ENCODE assay signal across 31 cellular contexts in the genomic region with DNA sequence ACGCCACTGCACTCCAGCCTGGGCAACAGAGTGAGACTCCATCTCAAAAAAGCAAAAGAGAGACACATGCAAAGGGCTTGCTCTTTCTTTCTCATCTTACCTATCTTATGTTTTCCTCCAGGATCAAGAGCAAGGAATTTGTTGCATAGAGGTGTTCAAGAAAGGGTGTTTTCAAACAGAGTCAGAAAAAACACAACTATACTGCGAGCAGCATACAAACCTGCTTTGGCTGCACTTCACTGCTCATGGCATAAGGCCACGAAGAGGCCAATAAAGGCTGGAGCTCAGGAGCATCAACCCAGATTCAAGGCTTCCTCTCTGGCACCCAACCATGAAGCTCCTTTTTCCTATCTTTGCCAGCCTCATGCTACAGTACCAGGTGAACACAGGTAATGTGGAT. TPM values are rescaled to one million over a fixed set of nuclear protein-coding genes. Genes with fewer than 3 reads are reported as not detected.
A peak's percentile ranks its signal among the peaks of the same experiment; 100 is the strongest.
DNase-seq lines count a peak whose midpoint lies in the region; ATAC-seq, FAIRE-seq and TF ChIP-seq lines count a peak whose summit lies in the region.
"Had no signal": no experiment of that assay in that cellular context is flagged by ENCODE, and none has a peak within 500 bp of the region (broad histone marks: within the 10 kb centered on the region; RNA-seq: fewer than 3 reads in every experiment).

A gene with protein sequence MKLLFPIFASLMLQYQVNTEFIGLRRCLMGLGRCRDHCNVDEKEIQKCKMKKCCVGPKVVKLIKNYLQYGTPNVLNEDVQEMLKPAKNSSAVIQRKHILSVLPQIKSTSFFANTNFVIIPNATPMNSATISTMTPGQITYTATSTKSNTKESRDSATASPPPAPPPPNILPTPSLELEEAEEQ (plus strand): TSS at position 301 of the 400 bp plus-strand sequence. CDS start 31 bp downstream, at position 332.

- H3K27ac Mint-ChIP-seq in T-helper 17 cell (peak within 1 kb of the TSS; percentile 53), naive B cell (peak within 1 kb of the TSS; percentile 68 to 89 (median 84))
- H3K27ac Mint-ChIP-seq: activated T-cell treated with anti-CD3 and anti-CD28 coated beads, Interleukin-2, amount 50 U/mL, for 24 hours had no signal

- TF ChIP-seq RAD21 in HepG2 (CRISPR knock-in tag; IDR thresholded peaks at IDR 0.05), result no peak

- peaks cover 0 to 1% of the 10 kb centered on the region in 2 experiments; a peak in 3 of 5 replicates for H3K27me3 ChIP-seq in HepG2 (ENCODE audit: control insufficient read depth in 1 of 2, insufficient read depth in 2 of 2, low read length in 2 of 2)
- H3K27me3 ChIP-seq in right lobe of liver, result peaks cover 0 to 6% of the 10 kb centered on the region in 2 donors
- H3K27me3 ChIP-seq: BLaER1, stomach had no signal

- H3K4me1 ChIP-seq in HepG2 (ENCODE audit: insufficient read depth, low read length) (no peaks in the 10 kb centered on the region), right lobe of liver (no peaks in the 10 kb centered on the region)
- H3K4me1 ChIP-seq: esophagus muscularis mucosa, foreskin keratinocyte, heart left ventricle, psoas muscle, SJCRH30, stomach, tibial artery had no signal

- H3K4me1 Mint-ChIP-seq in T-helper 17 cell, result peaks cover 7% of the 10 kb centered on the region
- H3K4me1 Mint-ChIP-seq in naive B cell, result peaks cover 18 to 24% (median 23%) of the 10 kb centered on the region in 3 donors

- 0% methylated on average over 3 of the region's 3 CpGs for WGBS in HepG2 (ENCODE audit: low lambda C conversion rate)
- 39% methylated on average over 2 of the region's 3 CpGs for WGBS in right lobe of liver (ENCODE audit: insufficient coverage, low coverage, low lambda C conversion rate, missing lambda C conversion rate)

- H4K20me1 ChIP-seq in HepG2 (ENCODE audit: insufficient read depth, low read length), result no peaks in the 10 kb centered on the region
- H4K20me1 ChIP-seq: BLaER1 had no signal

- H3K9me3 ChIP-seq in HepG2 (ENCODE audit: low read length) (no peaks in the 10 kb centered on the region), right lobe of liver (no peaks in the 10 kb centered on the region), T-helper 17 cell (ENCODE audit: control insufficient read depth, low read length, poor library complexity, severe bottlenecking) (no peaks in the 10 kb centered on the region)
- H3K9me3 ChIP-seq: BLaER1, esophagus muscularis mucosa, heart left ventricle, psoas muscle, SJCRH30, stomach, tibial artery had no signal

- no peak within 1 kb of the TSS for H2AFZ ChIP-seq in HepG2 (ENCODE audit: low read length)

- H3K27me3 Mint-ChIP-seq in T-helper 17 cell (peaks cover 37% of the 10 kb centered on the region), naive B cell (peaks cover 0 to 12% (median 0%) of the 10 kb centered on the region in 3 donors)

- no peak within 1 kb of the TSS for H3K9ac ChIP-seq in HepG2 (ENCODE audit: insufficient read depth, low read depth, low read length)
- H3K9ac ChIP-seq: BLaER1 had no signal

- CTCF ChIA-PET in HepG2 (lab: Yijun Ruan, JAX; ENCODE audit: low intra/inter-chr PET ratio, low total read pairs), result no interaction called here

- BruUV-seq in HepG2 (replicated peaks; lab: Mats Ljungman, UMichigan), result no TSS peak

- ATAC-seq in HepG2 (no peak), right lobe of liver (no peak), T-helper 17 cell (no peak), naive B cell (ENCODE audit: low read depth in 2 of 2) (no peak), omental fat pad (ENCODE audit: low FRiP score) (no peak)
- ATAC-seq: foreskin keratinocyte, HCT116, heart left ventricle, psoas muscle had no signal

- no peaks in the 10 kb centered on the region for H3K79me2 ChIP-seq in HepG2 (ENCODE audit: insufficient read depth, low read length)

- H3K36me3 Mint-ChIP-seq in T-helper 17 cell (ENCODE audit: low read depth), result no peaks in the 10 kb centered on the region
- no peaks in the 10 kb centered on the region for H3K36me3 Mint-ChIP-seq in naive B cell

- H3K36me3 ChIP-seq in HepG2 (replicated peaks in 1 of 2; ENCODE audit: control insufficient read depth in 1 of 2, insufficient read depth in 2 of 2, low read length in 2 of 2) (no peaks in the 10 kb centered on the region), right lobe of liver (no peaks in the 10 kb centered on the region)
- H3K36me3 ChIP-seq: BLaER1, esophagus muscularis mucosa, heart left ventricle, SJCRH30, stomach, tibial artery had no signal

- H3K9me3 Mint-ChIP-seq in naive B cell, result peaks cover 0 to 5% (median 0%) of the 10 kb centered on the region in 7 donors
- H3K9me3 Mint-ChIP-seq: activated T-cell treated with anti-CD3 and anti-CD28 coated beads, Interleukin-2, amount 50 U/mL, for 24 hours had no signal

- H3K4me3 Mint-ChIP-seq in T-helper 17 cell, result no peak within 1 kb of the TSS
- H3K4me3 Mint-ChIP-seq in naive B cell, result peak within 1 kb of the TSS in 6 of 8 donors; percentile 17 to 79 (median 43)
- H3K4me3 Mint-ChIP-seq: activated T-cell treated with anti-CD3 and anti-CD28 coated beads, Interleukin-2, amount 50 U/mL, for 24 hours had no signal

- DNase-seq in HepG2 (ENCODE audit: low spot score) (no peak), right lobe of liver (no peak), T-helper 17 cell (no peak), naive B cell (no peak), D721Med (ENCODE audit: insufficient read length, low spot score) (no peak), omental fat pad (ENCODE audit: low spot score) (no peak)
- no peak for DNase-seq in stimulated activated CD8-positive, alpha-beta memory T cell treated with anti-CD3 and anti-CD28 coated beads, Interleukin-4, amount 100 ng/mL, for 48 hours
- DNase-seq: ACHN; activated CD4-positive, CD25-positive, alpha-beta regulatory T cell treated with anti-CD3 and anti-CD28 coated beads, Interleukin-2, amount 50 U/mL, for 72 hours; activated T-cell treated with anti-CD3 and anti-CD28 coated beads, Interleukin-2, amount 50 U/mL, for 24 hours; central memory CD4-positive, alpha-beta T cell; foreskin keratinocyte; heart left ventricle; KG1; mammary epithelial cell; NCI-H1436 treated with DMSO at 0.1 percent for 48 hours; NCI-H446; NCI-H82; psoas muscle; SJCRH30; stimulated activated CD4-positive, alpha-beta T cell treated with anti-CD3 and anti-CD28 coated beads, Interleukin-15, amount 100 ng/mL, for 24 hours; stomach; tibial artery had no signal

- H3K27ac ChIP-seq in HepG2 (ENCODE audit: extremely low read length, insufficient read depth, low read length), result no peak within 1 kb of the TSS
- H3K27ac ChIP-seq in right lobe of liver, result no peak within 1 kb of the TSS
- H3K27ac ChIP-seq: BLaER1, esophagus muscularis mucosa, foreskin keratinocyte, psoas muscle, SJCRH30, stomach, tibial artery had no signal

- in situ Hi-C loops in HepG2 (cut with HindIII; ENCODE audit: extremely low pct_ligation_motif_present, low pct_unique_long_range_greater_than_20kb), result no loop called here

- TF ChIP-seq EP300 in HepG2 (IDR thresholded peaks at IDR 0.05; ENCODE audit: low read depth in 2 of 2, low read length in 2 of 2), result no peak
- TF ChIP-seq EP300 in HepG2 (CRISPR knock-in tag; IDR thresholded peaks at IDR 0.05; ENCODE audit: borderline replicate concordance), result no peak

- H3K4me2 ChIP-seq in HepG2 (ENCODE audit: low read depth, low read length), result no peak within 1 kb of the TSS
- H3K4me2 ChIP-seq: BLaER1 had no signal

- POLR2A ChIA-PET in HepG2 (lab: Yijun Ruan, JAX), result no interaction called here

- no peak for TF ChIP-seq CTCF in HepG2 (CRISPR knock-in tag; IDR thresholded peaks at IDR 0.05)
- TF ChIP-seq CTCF in right lobe of liver (IDR thresholded peaks at IDR 0.05), result no peak
- TF ChIP-seq CTCF in D721Med (IDR thresholded peaks at IDR 0.05; ENCODE audit: insufficient read depth, missing control alignments), result no peak
- no peak for TF ChIP-seq CTCF in omental fat pad (IDR thresholded peaks at IDR 0.05)

- H3K4me3 ChIP-seq in HepG2 (replicated peaks in 1 of 3; ENCODE audit: insufficient read depth in 1 of 3, low read depth in 2 of 3, low read length in 3 of 3) (no peak within 1 kb of the TSS), right lobe of liver (no peak within 1 kb of the TSS)
- H3K4me3 ChIP-seq: BLaER1, esophagus muscularis mucosa, heart left ventricle, psoas muscle, SJCRH30, stomach, tibial artery had no signal

- intact Hi-C loops in HepG2 (cut with micrococcal nuclease; ENCODE audit: unreplicated experiment), result no loop called here
- intact Hi-C loops in right lobe of liver (cut with DNase I), result no loop called here

- FAIRE-seq in HepG2 (lab: Jason Lieb, UNC), result no peak
- FAIRE-seq in D721Med (lab: Jason Lieb, UNC), result no peak
- FAIRE-seq: astrocyte, TTC549 had no signal

- TF ChIP-seq POLR2A in HepG2 (IDR thresholded peaks at IDR 0.05; ENCODE audit: insufficient read depth in 1 of 2, low read depth in 2 of 2, low read length in 2 of 2) (no peak), right lobe of liver (IDR thresholded peaks at IDR 0.05) (no peak)

TF ChIP-seq in HepG2, 621 proteins besides CTCF, POLR2A, EP300 and RAD21 (continues in another document):
- 0 out of 2 replicates have a peak, but pooled peaks have one; percentile 64 for TF ChIP-seq NBN (conservative IDR thresholded peaks at IDR 0.05)
- TF ChIP-seq SSRP1 (CRISPR knock-in tag; IDR thresholded peaks at IDR 0.05), result no peak

RNA-seq across cellular contexts. Expression of the gene that starts here (rescaled TPM):
- not detected in 2 replicates for total RNA-seq in HepG2 (2016; rRNA removed; fragmentation: Illumina TruSeq; extraction: Trizol)
- not detected in 2 replicates for total RNA-seq in HepG2 (2016; cell fraction: cytosol; rRNA removed; fragmentation: Illumina TruSeq; extraction: Trizol; ENCODE audit: low read depth)
- not detected in 2 replicates for total RNA-seq in HepG2 (2016; cell fraction: insoluble cytoplasmic fraction; rRNA removed; fragmentation: Illumina TruSeq; extraction: Trizol)
- total RNA-seq in HepG2 (2016; cell fraction: membrane; rRNA removed; fragmentation: Illumina TruSeq; extraction: Trizol), result not detected in 2 replicates
- total RNA-seq in HepG2 (2016; cell fraction: nucleus; rRNA removed; fragmentation: Illumina TruSeq; extraction: Trizol), result not detected in 2 replicates
- polyA plus RNA-seq in HepG2 (2011; rRNA removed), result not detected in 2 replicates
- not detected in 2 replicates for polyA plus RNA-seq in HepG2 (2011; cell fraction: cytosol; rRNA removed)
- not detected in 2 replicates for polyA plus RNA-seq in HepG2 (2011; cell fraction: nucleus; rRNA removed)
- polyA plus RNA-seq in HepG2 (2012), result not detected in 2 replicates
- polyA plus RNA-seq in HepG2 (2016; cell fraction: cytosol; fragmentation: Illumina TruSeq; extraction: Trizol; ENCODE audit: low read depth), result not detected in 2 replicates
- not detected in 2 replicates for polyA plus RNA-seq in HepG2 (2016; cell fraction: insoluble cytoplasmic fraction; fragmentation: Illumina TruSeq; extraction: Trizol; ENCODE audit: low read depth)
- polyA plus RNA-seq in HepG2 (2016; cell fraction: membrane; fragmentation: Illumina TruSeq; extraction: Trizol; ENCODE audit: low read depth), result not detected in 2 replicates
- polyA plus RNA-seq in HepG2 (2016; cell fraction: nucleus; fragmentation: Illumina TruSeq; extraction: Trizol; ENCODE audit: insufficient read depth, low read depth), result not detected in 2 replicates
- not detected in 2 replicates for polyA minus RNA-seq in HepG2 (2011; rRNA and poly(A)+ RNA removed; ENCODE audit: low replicate concordance)
- polyA minus RNA-seq in HepG2 (2011; cell fraction: cytosol; rRNA and poly(A)+ RNA removed), result not detected in 2 replicates
- polyA minus RNA-seq in HepG2 (2011; cell fraction: nucleus; rRNA and poly(A)+ RNA removed), result not detected in 2 replicates
- not detected for total RNA-seq in right lobe of liver
- not detected for total RNA-seq in T-helper 17 cell
- polyA plus RNA-seq in naive B cell (ENCODE audit: low read depth in 6 of 6), result not detected
- not detected for total RNA-seq in omental fat pad
- total RNA-seq: astrocyte, Daoy, esophagus muscularis mucosa, foreskin keratinocyte, heart left ventricle, HT1080, mammary epithelial cell, psoas muscle, RPMI7951, SJCRH30, stomach had no signal
- polyA plus RNA-seq: foreskin keratinocyte, heart left ventricle, mammary epithelial cell, psoas muscle, stomach had no signal
